19 cellular contexts compared by ENCODE assay signal in the genomic region with DNA sequence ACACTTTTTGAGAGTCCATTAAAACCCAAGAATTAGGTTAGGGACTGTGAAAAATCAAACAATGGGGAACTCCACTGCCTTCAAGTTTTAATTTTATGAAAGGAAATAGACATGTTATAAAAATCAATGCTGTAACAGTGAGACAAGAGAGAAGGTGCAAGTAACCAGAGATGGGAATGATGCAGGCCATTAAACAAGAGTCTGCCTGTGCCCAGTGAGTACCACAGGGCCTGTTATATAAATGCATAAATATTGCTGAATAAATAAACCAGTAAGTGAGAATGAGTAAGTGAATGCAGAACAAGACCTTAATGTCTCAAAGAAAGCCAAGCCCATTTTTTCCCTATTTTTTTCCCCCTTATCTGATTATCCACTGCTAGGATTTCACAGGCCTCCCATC. TPM values are rescaled to one million over a fixed set of nuclear protein-coding genes. Genes with fewer than 3 reads are reported as not detected.
DNase-seq lines count a peak whose midpoint lies in the region; ATAC-seq and TF ChIP-seq lines count a peak whose summit lies in the region.
"Had no signal": no experiment of that assay in that cellular context is flagged by ENCODE, and none has a peak within 500 bp of the region (broad histone marks: within the 10 kb centered on the region; RNA-seq: fewer than 3 reads in every experiment).

No MANE protein-coding gene starts in this region.

- H3K27me3 Mint-ChIP-seq in activated CD4-positive, alpha-beta T cell treated with anti-CD3 and anti-CD28 coated beads, Interleukin-2, amount 10 ng/mL, durations not matched to agents 7 days and 5 days = no peaks in the 10 kb centered on the region
- no peaks in the 10 kb centered on the region for H3K27me3 Mint-ChIP-seq in chondrocyte (ENCODE audit: low read depth)
- H3K27me3 Mint-ChIP-seq: CD4-positive, alpha-beta T cell had no signal

- no peak overlapping the region for H3K27ac ChIP-seq in hepatocyte
- peak overlapping the region; percentile 18 for H3K27ac ChIP-seq in upper lobe of right lung
- H3K27ac ChIP-seq: SJSA1 had no signal

- peaks cover 10% of the 10 kb centered on the region for H3K4me1 ChIP-seq in Loucy (ENCODE audit: insufficient read depth, low read length, poor library complexity, severe bottlenecking)
- H3K4me1 ChIP-seq in hepatocyte (ENCODE audit: insufficient read depth) = peaks cover 18% of the 10 kb centered on the region
- no peaks in the 10 kb centered on the region for H3K4me1 ChIP-seq in upper lobe of right lung
- H3K4me1 ChIP-seq: Caco-2, SJSA1 had no signal

- H3F3A ChIP-seq in Loucy (ENCODE audit: low read depth) = no peaks in the 10 kb centered on the region

- H3K4me2 ChIP-seq in Loucy (ENCODE audit: low read depth, low read length, poor library complexity, severe bottlenecking) (no peak overlapping the region), hepatocyte (no peak overlapping the region)

- no peaks in the 10 kb centered on the region for H3K9me3 Mint-ChIP-seq in activated CD4-positive, alpha-beta T cell treated with anti-CD3 and anti-CD28 coated beads, Interleukin-2, amount 10 ng/mL, durations not matched to agents 7 days and 5 days
- H3K9me3 Mint-ChIP-seq in chondrocyte (ENCODE audit: low read depth) = no peaks in the 10 kb centered on the region
- H3K9me3 Mint-ChIP-seq: CD4-positive, alpha-beta T cell had no signal

- H3K9me2 ChIP-seq in Loucy (replicated peaks; ENCODE audit: low read depth, low read length) = no peaks in the 10 kb centered on the region
- H3K9me2 ChIP-seq in hepatocyte (replicated peaks; ENCODE audit: insufficient read depth) = no peaks in the 10 kb centered on the region

- peak overlapping the region; percentile 50 for H3K27ac Mint-ChIP-seq in activated CD4-positive, alpha-beta T cell treated with anti-CD3 and anti-CD28 coated beads, Interleukin-2, amount 10 ng/mL, durations not matched to agents 7 days and 5 days
- H3K27ac Mint-ChIP-seq in chondrocyte (ENCODE audit: unreplicated experiment) = no peak overlapping the region
- H3K27ac Mint-ChIP-seq: CD4-positive, alpha-beta T cell had no signal

- H3K9me3 ChIP-seq in Loucy (ENCODE audit: insufficient read depth, low read depth, low read length) (no peaks in the 10 kb centered on the region), hepatocyte (ENCODE audit: low read depth) (no peaks in the 10 kb centered on the region), upper lobe of right lung (no peaks in the 10 kb centered on the region)
- H3K9me3 ChIP-seq: Caco-2, SJSA1 had no signal

- POLR2A ChIA-PET in activated CD4-positive, alpha-beta T cell treated with anti-CD3 and anti-CD28 coated beads, Interleukin-2, amount 10 ng/mL, durations not matched to agents 7 days and 5 days (lab: Charles Lee) = no interaction called here

- H2AFZ ChIP-seq in Loucy (ENCODE audit: low read length) (peak overlapping the region; percentile 14; the same call in 1 of the 2 replicates), hepatocyte (peak overlapping the region; percentile 31)

- intact Hi-C loops in upper lobe of right lung (cut with DNase I) = no loop called here

- no peaks in the 10 kb centered on the region for H3K36me3 Mint-ChIP-seq in activated CD4-positive, alpha-beta T cell treated with anti-CD3 and anti-CD28 coated beads, Interleukin-2, amount 10 ng/mL, durations not matched to agents 7 days and 5 days (ENCODE audit: low read depth)
- no peaks in the 10 kb centered on the region for H3K36me3 Mint-ChIP-seq in chondrocyte (ENCODE audit: low read depth)

- CTCF ChIA-PET in activated CD4-positive, alpha-beta T cell treated with anti-CD3 and anti-CD28 coated beads, Interleukin-2, amount 10 ng/mL, durations not matched to agents 7 days and 5 days (lab: Charles Lee) = interaction anchor here (1.1 to 1.5 kb wide), 2 partner anchors 24 to 28 kb away, joined by 3 read pairs; no protein-coding TSS in a partner anchor

- H3K27me3 ChIP-seq in Loucy (ENCODE audit: insufficient read depth, low read length, poor library complexity, severe bottlenecking) (no peaks in the 10 kb centered on the region), hepatocyte (no peaks in the 10 kb centered on the region), upper lobe of right lung (no peaks in the 10 kb centered on the region)
- H3K27me3 ChIP-seq: SJSA1 had no signal

- no peak overlapping the region for H3K9ac ChIP-seq in Loucy (ENCODE audit: low read depth, low read length, poor library complexity, severe bottlenecking)

- ATAC-seq in upper lobe of right lung = no peak
- ATAC-seq: Right ventricle myocardium inferior had no signal

- H3K4me3 ChIP-seq in Loucy (ENCODE audit: low read length, poor library complexity, severe bottlenecking) (no peak overlapping the region), hepatocyte (no peak overlapping the region), upper lobe of right lung (no peak overlapping the region)
- H3K4me3 ChIP-seq: SJSA1 had no signal

- H3K4me1 Mint-ChIP-seq in activated CD4-positive, alpha-beta T cell treated with anti-CD3 and anti-CD28 coated beads, Interleukin-2, amount 10 ng/mL, durations not matched to agents 7 days and 5 days = peaks cover 22% of the 10 kb centered on the region
- no peaks in the 10 kb centered on the region for H3K4me1 Mint-ChIP-seq in chondrocyte (ENCODE audit: low read depth)

- TF ChIP-seq CTCF in Loucy (conservative IDR thresholded peaks at IDR 0.05; ENCODE audit: low read length) (no peak), hepatocyte (IDR thresholded peaks at IDR 0.05; ENCODE audit: poor library complexity) (no peak), upper lobe of right lung (IDR thresholded peaks at IDR 0.05) (no peak), chondrocyte (IDR thresholded peaks at IDR 0.05) (no peak)

- no peak overlapping the region for H3K4me3 Mint-ChIP-seq in activated CD4-positive, alpha-beta T cell treated with anti-CD3 and anti-CD28 coated beads, Interleukin-2, amount 10 ng/mL, durations not matched to agents 7 days and 5 days
- H3K4me3 Mint-ChIP-seq in chondrocyte (ENCODE audit: unreplicated experiment) = no peak overlapping the region
- H3K4me3 Mint-ChIP-seq: CD4-positive, alpha-beta T cell had no signal

- no peak for DNase-seq in activated CD4-positive, alpha-beta T cell treated with anti-CD3 and anti-CD28 coated beads, Interleukin-2, amount 10 ng/mL, durations not matched to agents 7 days and 5 days
- no peak for DNase-seq in activated CD4-positive, alpha-beta T cell treated with anti-CD3 and anti-CD28 coated beads, Interleukin-2, amount 50 U/mL, for 4 hours
- no peak for DNase-seq in hepatocyte (ENCODE audit: low spot score)
- no peak for DNase-seq in upper lobe of right lung
- DNase-seq in chondrocyte (ENCODE audit: low spot score) = no peak
- no peak for DNase-seq in MV-4-11 (lab: John Stamatoyannopoulos, UW)
- DNase-seq: Caco-2; CD4-positive, alpha-beta T cell; GDM1; MM.1S; NCI-H1105; NCI-H2029 treated with DMSO at 0.1 percent for 48 hours; NCI-H2171 treated with DMSO at 0.1 percent for 48 hours; NCI-H524 treated with DMSO at 0.1 percent for 48 hours; NCI-H82; T-helper 1 cell had no signal

- H3K36me3 ChIP-seq in Loucy (ENCODE audit: insufficient read depth, low read length) (no peaks in the 10 kb centered on the region), hepatocyte (replicated peaks; ENCODE audit: insufficient read depth, low read depth) (no peaks in the 10 kb centered on the region), upper lobe of right lung (no peaks in the 10 kb centered on the region)
- H3K36me3 ChIP-seq: SJSA1 had no signal

- no peaks in the 10 kb centered on the region for H3K79me2 ChIP-seq in Loucy (ENCODE audit: insufficient read depth, low read length)
- no peaks in the 10 kb centered on the region for H3K79me2 ChIP-seq in hepatocyte

- no peaks in the 10 kb centered on the region for H4K20me1 ChIP-seq in Loucy (ENCODE audit: insufficient read depth, low read length, poor library complexity, severe bottlenecking)
- no peaks in the 10 kb centered on the region for H4K20me1 ChIP-seq in hepatocyte (ENCODE audit: insufficient read depth, poor library complexity, severe bottlenecking)

RNA-seq across cellular contexts. Expression of a gene that starts 53.3 kb away (rescaled TPM):
- 10 to 100 TPM; 23.2 to 31.3 TPM for total RNA-seq in activated CD4-positive, alpha-beta T cell treated with anti-CD3 and anti-CD28 coated beads, Interleukin-2, amount 10 ng/mL, durations not matched to agents 7 days and 5 days
- 92.5 and 96.5 TPM in 2 replicates for total RNA-seq in hepatocyte
- 27.3 and 27.9 TPM in 2 replicates for polyA plus RNA-seq in hepatocyte
- total RNA-seq in upper lobe of right lung = 45.6 TPM
- 18.3 to 21.7 TPM (median 20.8 TPM) in 3 replicates for total RNA-seq in chondrocyte
